In genomic region chr19:14475251-14476073, GRCh38 we compare ENCODE assay signal across 8 cellular contexts. TPM values are rescaled to one million over a fixed set of nuclear protein-coding genes. Genes with fewer than 3 reads are reported as not detected.
DNase-seq lines count a peak whose midpoint lies in the region; ATAC-seq, FAIRE-seq and TF ChIP-seq lines count a peak whose summit lies in the region.

A gene with protein sequence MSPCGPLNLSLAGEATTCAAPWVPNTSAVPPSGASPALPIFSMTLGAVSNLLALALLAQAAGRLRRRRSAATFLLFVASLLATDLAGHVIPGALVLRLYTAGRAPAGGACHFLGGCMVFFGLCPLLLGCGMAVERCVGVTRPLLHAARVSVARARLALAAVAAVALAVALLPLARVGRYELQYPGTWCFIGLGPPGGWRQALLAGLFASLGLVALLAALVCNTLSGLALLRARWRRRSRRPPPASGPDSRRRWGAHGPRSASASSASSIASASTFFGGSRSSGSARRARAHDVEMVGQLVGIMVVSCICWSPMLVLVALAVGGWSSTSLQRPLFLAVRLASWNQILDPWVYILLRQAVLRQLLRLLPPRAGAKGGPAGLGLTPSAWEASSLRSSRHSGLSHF (minus strand): TSS chr19:14475354. CDS start chr19:14474320, 1,034 bp downstream.

- H3K9me3 ChIP-seq in Peyer's patch (no peaks in the 10 kb centered on the region), endodermal cell (ENCODE audit: control insufficient read depth, low read length) (no peaks in the 10 kb centered on the region), pancreas (no peaks in the 10 kb centered on the region)

- peaks cover 14% of the 10 kb centered on the region for H3K27me3 Mint-ChIP-seq in endodermal cell (ENCODE audit: insufficient read depth)

- H3K36me3 ChIP-seq in Peyer's patch (peaks cover 0 to 38% (median 0%) of the 10 kb centered on the region in 3 donors), endodermal cell (ENCODE audit: control insufficient read depth, insufficient read depth, low read length) (peaks cover 18% of the 10 kb centered on the region), pancreas (no peaks in the 10 kb centered on the region)

- no peak within 1 kb of the TSS for H3K9ac ChIP-seq in endodermal cell (ENCODE audit: extremely low read depth, low read length, poor library complexity, severe bottlenecking)

- H3K4me1 ChIP-seq in Peyer's patch (peaks cover 0 to 45% (median 18%) of the 10 kb centered on the region in 4 donors), endodermal cell (ENCODE audit: control insufficient read depth, insufficient read depth, low read length) (no peaks in the 10 kb centered on the region), pancreas (peaks cover 4 to 5% (median 5%) of the 10 kb centered on the region in 3 donors)

- intact Hi-C loops in pancreas (cut with DNase I) = no loop called here

- peaks cover 0 to 3% of the 10 kb centered on the region in 2 donors for H3K27me3 ChIP-seq in Peyer's patch
- no peaks in the 10 kb centered on the region for H3K27me3 ChIP-seq in endodermal cell (ENCODE audit: control insufficient read depth, insufficient read depth, low read length, poor library complexity, severe bottlenecking)
- no peaks in the 10 kb centered on the region for H3K27me3 ChIP-seq in pancreas

- peak; percentile 25 for DNase-seq in activated naive CD4-positive, alpha-beta T cell treated with Interleukin-2 at 50 U/mL for 16 hours
- no peak for DNase-seq in activated naive CD4-positive, alpha-beta T cell treated with anti-CD3 and anti-CD28 coated beads, Interleukin-2, amount 50 U/mL, for 16 hours
- no peak for DNase-seq in Peyer's patch
- peak; percentile 82 for DNase-seq in endodermal cell
- DNase-seq in pancreas = peak in 1 of 6 donors; percentile 61
- no peak for DNase-seq in NCI-H748 treated with DMSO at 0.1 percent for 48 hours (lab: John Stamatoyannopoulos, UW)
- DNase-seq in T-helper 9 cell = no peak
- no peak for DNase-seq in NCI-H345 (lab: John Stamatoyannopoulos, UW)

- ATAC-seq in pancreas = peak in 3 of 4 donors; percentile 22 to 33 (median 23)

- H3K9me3 Mint-ChIP-seq in endodermal cell = no peaks in the 10 kb centered on the region

- no peak within 1 kb of the TSS for H3K4me3 Mint-ChIP-seq in endodermal cell

- H3K27ac Mint-ChIP-seq in endodermal cell = peak within 1 kb of the TSS; percentile 29

- peak within 1 kb of the TSS in 1 of 4 donors; percentile 11 for H3K4me3 ChIP-seq in Peyer's patch
- no peak within 1 kb of the TSS for H3K4me3 ChIP-seq in endodermal cell (ENCODE audit: low read length)
- peak within 1 kb of the TSS in 1 of 4 donors; percentile 26 for H3K4me3 ChIP-seq in pancreas

- peaks cover 14% of the 10 kb centered on the region for H3K36me3 Mint-ChIP-seq in endodermal cell (ENCODE audit: low read depth)

- no peak for TF ChIP-seq POLR2A in Peyer's patch (IDR thresholded peaks at IDR 0.05)

- H3K27ac ChIP-seq in Peyer's patch (peak within 1 kb of the TSS in 3 of 4 donors; percentile 30 to 57 (median 40)), endodermal cell (ENCODE audit: low read depth, low read length) (no peak within 1 kb of the TSS), pancreas (no peak within 1 kb of the TSS)

- peaks cover 13% of the 10 kb centered on the region for H3K4me1 Mint-ChIP-seq in endodermal cell

- FAIRE-seq in pancreas (lab: Jason Lieb, UNC) = no peak

- peak in 2 of 6 experiments; percentile 8 to 24 for TF ChIP-seq CTCF in Peyer's patch (IDR thresholded peaks at IDR 0.05)
- TF ChIP-seq CTCF in endodermal cell (conservative IDR thresholded peaks at IDR 0.05) = peak; percentile 72
- no peak for TF ChIP-seq CTCF in pancreas (IDR thresholded peaks at IDR 0.05)

- WGBS in endodermal cell (ENCODE audit: insufficient coverage in 1 of 2, insufficient read length in 1 of 2), 2 experiments = 56 to 62% methylated on average over 5 to 33 of the region's 33 CpGs
- WGBS in pancreas, 2 donors = 10 to 13% methylated on average over 29 to 33 of the region's 33 CpGs

RNA-seq across cellular contexts. Expression of the gene that starts here (rescaled TPM):
- total RNA-seq in Peyer's patch (not detected), endodermal cell (1 to 10 TPM in 1 of 2 donors, under 1 TPM in 1; 0.81 to 1.0 TPM), pancreas (under 1 TPM in 5 of 6 donors, not detected in 1; 0.12 to 0.58 (median 0.22) TPM)
- not detected for polyA plus RNA-seq in endodermal cell (2013, experiment 1 of 2)
- polyA plus RNA-seq in endodermal cell (2013, experiment 2 of 2) = 0.37 TPM
- under 1 TPM; 0.31 to 0.61 TPM for polyA plus RNA-seq in pancreas

Comparison
In these comparisons a context has a peak if more than half of its experiments do, and no peak if none do; other contexts are left out.
1. DNase-seq: peak in activated naive CD4-positive, alpha-beta T cell treated with Interleukin-2 at 50 U/mL for 16 hours (single experiment) and endodermal cell (single experiment); none in activated naive CD4-positive, alpha-beta T cell treated with anti-CD3 and anti-CD28 coated beads, Interleukin-2, amount 50 U/mL, for 16 hours (single experiment), Peyer's patch (0 of 3), NCI-H748 treated with DMSO at 0.1 percent for 48 hours (single experiment), T-helper 9 cell (single experiment) and NCI-H345 (single experiment).
2. Peak in ATAC-seq in pancreas; RNA of the gene not detected or under 1 TPM.
3. H3K27ac ChIP-seq: peak in Peyer's patch (3 of 4); none in endodermal cell (single experiment) and pancreas (0 of 4).